Comparison of ENCODE assay signal across 19 cellular contexts in the genomic region with DNA sequence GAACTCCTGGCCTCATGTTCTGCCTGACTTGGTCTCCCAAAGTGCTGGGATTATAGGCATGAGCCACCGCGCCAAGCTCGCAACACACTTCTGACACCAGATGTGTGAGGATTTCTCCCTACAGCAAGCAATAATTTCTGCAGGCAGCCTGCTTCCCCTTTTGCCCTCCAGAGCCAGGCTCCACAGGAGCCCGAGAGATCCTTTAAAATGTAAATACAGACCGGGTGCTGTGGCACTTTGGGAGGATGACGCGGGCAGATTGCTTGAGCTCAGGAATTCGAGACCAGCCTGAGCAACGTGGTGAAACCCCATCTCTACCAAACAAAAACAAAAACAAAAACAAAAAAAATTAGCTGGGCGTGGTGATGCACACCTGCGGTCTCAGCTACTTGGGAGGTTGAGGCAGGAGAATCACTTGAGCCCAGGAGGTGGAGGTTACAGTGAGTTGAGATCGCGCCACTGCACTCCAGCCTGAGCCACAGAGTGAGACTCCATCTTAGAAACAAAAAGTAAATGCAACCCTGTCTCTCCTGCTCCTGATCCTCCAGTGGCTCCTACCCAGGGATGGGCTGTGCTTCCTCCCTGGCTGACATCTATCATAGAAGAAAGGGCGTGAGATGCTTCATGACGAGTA. TPM values are rescaled to one million over a fixed set of nuclear protein-coding genes. Genes with fewer than 3 reads are reported as not detected.
"Had no signal": no experiment of that assay in that cellular context is flagged by ENCODE, and none has a peak within 500 bp of the region (broad histone marks: within the 10 kb centered on the region; RNA-seq: fewer than 3 reads in every experiment).

No MANE protein-coding gene starts in this region.

- H3K4me1 ChIP-seq: parathyroid adenoma had no signal

- FAIRE-seq: astrocyte, endometrium, urothelium cell line had no signal

- H3K9ac ChIP-seq: parathyroid adenoma had no signal

- H3K27ac ChIP-seq: dorsolateral prefrontal cortex, parathyroid adenoma, thoracic aorta had no signal

- H3K4me3 ChIP-seq: dorsolateral prefrontal cortex, thoracic aorta had no signal

- H3K36me3 ChIP-seq: thoracic aorta had no signal

- H3K9me3 ChIP-seq: thoracic aorta had no signal

- H3K79me2 ChIP-seq: parathyroid adenoma had no signal

- H3K27me3 ChIP-seq: dorsolateral prefrontal cortex had no signal

- DNase-seq: activated CD4-positive, alpha-beta memory T cell treated with anti-CD3 and anti-CD28 coated beads for 36 hours; activated CD4-positive, alpha-beta T cell treated with anti-CD3 and anti-CD28 coated beads for 1 hour; activated CD8-positive, alpha-beta memory T cell treated with anti-CD3 and anti-CD28 coated beads, Interleukin-2, amount 50 U/mL, for 4 hours; activated gamma-delta T cell treated with Interleukin-2 at 50 U/mL for 16 hours; activated T-cell treated with anti-CD3 and anti-CD28 coated beads, Interleukin-2, amount 50 U/mL, for 72 hours; dorsolateral prefrontal cortex; hippocampal formation; retina; stimulated activated CD4-positive, alpha-beta T cell treated with anti-CD3 and anti-CD28 coated beads, Interleukin-15, amount 100 ng/mL, for 24 hours; stimulated activated CD4-positive, alpha-beta T cell treated with anti-CD3 and anti-CD28 coated beads, Interleukin-4, amount 100 ng/mL, for 24 hours; stimulated activated naive CD8-positive, alpha-beta T cell treated with anti-CD3 and anti-CD28 coated beads, Interleukin-15, amount 100 ng/mL, for 72 hours had no signal

- H2AFZ ChIP-seq: parathyroid adenoma had no signal

- ATAC-seq: activated T-cell treated with anti-CD3 and anti-CD28 coated beads, Interleukin-2, amount 50 U/mL, for 72 hours; esophagus mucosa; stimulated activated naive CD8-positive, alpha-beta T cell treated with anti-CD3 and anti-CD28 coated beads, Interleukin-15, amount 100 ng/mL, for 72 hours had no signal

RNA-seq across cellular contexts. Expression of a gene that starts 14.7 kb away (rescaled TPM):
- total RNA-seq: glomerular endothelial cell, kidney epithelial cell, thoracic aorta had no signal
